ENCODE assay signal across 1 cellular context in genomic region chr1:119011706-119012105, GRCh38.
TF ChIP-seq lines count a peak whose summit lies in the region.

No MANE protein-coding gene starts in this region.

TF ChIP-seq in HepG2, 621 proteins besides CTCF, POLR2A, EP300 and RAD21 (continued from another document):
- TF ChIP-seq PHF5A (CRISPR knock-in tag; IDR thresholded peaks at IDR 0.05; ENCODE audit: low read depth, unreplicated experiment): no peak
- TF ChIP-seq SP4 (CRISPR knock-in tag; IDR thresholded peaks at IDR 0.05): no peak
- TF ChIP-seq MAFK (conservative IDR thresholded peaks at IDR 0.05 in 1 of 2, IDR thresholded peaks at IDR 0.05 in 1 of 2; ENCODE audit: low read length in 2 of 2): peak; percentile 41 to 54; a peak in 3 of 4 replicates
- TF ChIP-seq ZMAT5 (CRISPR knock-in tag; IDR thresholded peaks at IDR 0.05; ENCODE audit: borderline replicate concordance, low read depth): no peak
